Comparison of ENCODE assay signal across 8 cellular contexts in the genomic region with DNA sequence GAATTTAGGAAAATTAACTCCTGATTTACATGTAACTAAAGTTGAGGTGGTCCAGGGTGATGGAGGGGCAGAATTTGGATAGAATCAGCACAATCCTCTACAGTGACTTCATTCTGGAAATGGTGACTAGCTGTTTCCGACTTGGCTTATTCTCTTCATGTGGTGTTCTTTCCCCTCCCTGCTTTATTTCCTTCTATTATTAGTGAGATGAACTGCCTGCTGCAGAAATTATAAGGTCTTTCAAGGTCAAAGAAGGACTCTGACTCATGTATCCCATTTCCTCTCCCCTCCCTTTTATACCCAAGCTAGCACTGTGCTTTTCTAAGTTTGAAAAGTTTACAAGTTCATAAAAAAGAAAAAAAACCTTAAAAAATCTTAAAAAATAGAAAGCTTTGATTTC. TPM values are rescaled to one million over a fixed set of nuclear protein-coding genes. Genes with fewer than 3 reads are reported as not detected.
DNase-seq lines count a peak whose midpoint lies in the region; ATAC-seq and TF ChIP-seq lines count a peak whose summit lies in the region.
"Had no signal": no experiment of that assay in that cellular context is flagged by ENCODE, and none has a peak within 500 bp of the region (broad histone marks: within the 10 kb centered on the region; RNA-seq: fewer than 3 reads in every experiment).

No MANE protein-coding gene starts in this region.

- H3K4me1 ChIP-seq in IMR-90 (ENCODE audit: control insufficient read depth, insufficient read depth, low read length) (peaks cover 6% of the 10 kb centered on the region), right cardiac atrium (ENCODE audit: control insufficient read depth, insufficient read depth, low read length) (peaks cover 4% of the 10 kb centered on the region), stomach (peaks cover 0 to 16% (median 0%) of the 10 kb centered on the region in 4 donors)

- DNase-seq in IMR-90 (peak; percentile 60), amniotic epithelial cell (ENCODE audit: low read depth) (peak; percentile 61), right cardiac atrium (no peak), stomach (no peak), T-helper 9 cell (no peak)
- DNase-seq: SW 1271 had no signal

- TF ChIP-seq EP300 in stomach (IDR thresholded peaks at IDR 0.05): no peak

- H3K79me1 ChIP-seq in IMR-90 (ENCODE audit: low read depth in 1 of 2, low read length in 2 of 2): no peaks in the 10 kb centered on the region

- H2BK5ac ChIP-seq in IMR-90 (ENCODE audit: low read depth, low read length, poor library complexity, severe bottlenecking): no peak overlapping the region

- H3K27me3 ChIP-seq in IMR-90 (ENCODE audit: control insufficient read depth, insufficient read depth, low read length) (no peaks in the 10 kb centered on the region), right cardiac atrium (ENCODE audit: control insufficient read depth, insufficient read depth) (no peaks in the 10 kb centered on the region), stomach (no peaks in the 10 kb centered on the region)

- H3K9me3 ChIP-seq in IMR-90 (ENCODE audit: control insufficient read depth, insufficient read depth, low read length) (no peaks in the 10 kb centered on the region), right cardiac atrium (ENCODE audit: control insufficient read depth, low read length) (no peaks in the 10 kb centered on the region), stomach (no peaks in the 10 kb centered on the region)

- H3K14ac ChIP-seq in IMR-90 (replicated peaks; ENCODE audit: low read depth, low read length): 0 out of 2 replicates have a peak overlapping the region, but pooled peaks have one; percentile 31

- in situ Hi-C loops in IMR-90 (cut with MboI; ENCODE audit: low sequenced_read_pairs): no loop called here

- H2AK9ac ChIP-seq in IMR-90 (replicated peaks; ENCODE audit: low read depth, low read length, poor library complexity): no peak overlapping the region

- H4K8ac ChIP-seq in IMR-90 (ENCODE audit: low read depth in 2 of 2, low read length in 2 of 2): peak overlapping the region in 1 of 2 experiments; percentile 44; a peak in 1 of 4 replicates

- H3K36me3 ChIP-seq in IMR-90 (ENCODE audit: control insufficient read depth, insufficient read depth, low read length): no peaks in the 10 kb centered on the region
- no peaks in the 10 kb centered on the region for H3K36me3 ChIP-seq in stomach

- CTCF ChIA-PET in IMR-90 (lab: Yijun Ruan, JAX): interaction anchor here (0.6 to 1.4 kb wide), 6 partner anchors 10 to 316 kb away, joined by 3 to 7 read pairs (median 3); a partner anchor contains a TSS

- H3K4me3 ChIP-seq in IMR-90 (ENCODE audit: insufficient read depth, low read depth, low read length) (no peak overlapping the region), right cardiac atrium (ENCODE audit: low read length) (no peak overlapping the region), stomach (no peak overlapping the region)

- peak overlapping the region; percentile 11; the same call in 1 of the 2 replicates for H3K23ac ChIP-seq in IMR-90 (ENCODE audit: low read depth, low read length)

- dilution Hi-C loops in IMR-90 (cut with HindIII; ENCODE audit: low sequenced_read_pairs, unreplicated experiment): no loop called here

- no peak overlapping the region for H3K9ac ChIP-seq in IMR-90 (ENCODE audit: low read depth, low read length)

- intact Hi-C loops in IMR-90 (cut with micrococcal nuclease): no loop called here
- intact Hi-C loops in right cardiac atrium (cut with DNase I): no loop called here
- intact Hi-C loops in stomach (cut with DNase I; ENCODE audit: low total_unique reads): no loop called here

- POLR2A ChIA-PET in IMR-90 (lab: Charles Lee; ENCODE audit: unreplicated experiment): interaction anchor here (0.7 kb wide), 1 partner anchor 88 kb away, joined by 4 read pairs; no protein-coding TSS in a partner anchor

- H2BK120ac ChIP-seq in IMR-90 (ENCODE audit: low read depth, low read length): peak overlapping the region; percentile 48

- H3K4me2 ChIP-seq in IMR-90 (ENCODE audit: low read depth, low read length): no peak overlapping the region

- H2AFZ ChIP-seq in IMR-90 (replicated peaks; ENCODE audit: low read length, poor library complexity): peak overlapping the region; percentile 77

- H3K27ac ChIP-seq in IMR-90 (ENCODE audit: insufficient read depth, low read length): no peak overlapping the region
- H3K27ac ChIP-seq in right cardiac atrium (ENCODE audit: low read length): no peak overlapping the region
- H3K27ac ChIP-seq in stomach: peak overlapping the region in 4 of 5 donors; percentile 31 to 56 (median 52)

- H3K18ac ChIP-seq in IMR-90 (ENCODE audit: low read depth, low read length): no peak overlapping the region

- H3K9me1 ChIP-seq in IMR-90 (ENCODE audit: insufficient read depth, low read length): no peaks in the 10 kb centered on the region; the same call in 1 of the 2 replicates

- H2AK5ac ChIP-seq in IMR-90 (ENCODE audit: low read depth, low read length): no peak overlapping the region

- no peak overlapping the region for H2BK15ac ChIP-seq in IMR-90 (ENCODE audit: low read depth, low read length)

- no peak overlapping the region for H2BK20ac ChIP-seq in IMR-90 (ENCODE audit: low read depth, low read length)

- H3K4ac ChIP-seq in IMR-90 (ENCODE audit: low read depth, low read length): no peak overlapping the region

- no peak overlapping the region for H4K91ac ChIP-seq in IMR-90 (ENCODE audit: insufficient read depth, low read depth, low read length)

- TF ChIP-seq POLR2A in IMR-90 (IDR thresholded peaks at IDR 0.05; ENCODE audit: low read depth, low read length) (no peak), stomach (IDR thresholded peaks at IDR 0.05) (no peak)

- BruUV-seq in IMR-90 (replicated peaks; lab: Mats Ljungman, UMichigan): no TSS peak

- no peaks in the 10 kb centered on the region for H4K20me1 ChIP-seq in IMR-90 (ENCODE audit: insufficient read depth, low read length)

- ATAC-seq in IMR-90 (ENCODE audit: low read depth): peak; percentile 48
- ATAC-seq in right cardiac atrium: peak; percentile 91 to 94
- ATAC-seq in GM18498 (IDR thresholded peaks at IDR 0.05; ENCODE audit: unreplicated experiment): no peak
- no peak for ATAC-seq in GM21390 (IDR thresholded peaks at IDR 0.05; ENCODE audit: unreplicated experiment)

- H4K5ac ChIP-seq in IMR-90 (ENCODE audit: low read depth, low read length): no peak overlapping the region

- H3K56ac ChIP-seq in IMR-90 (ENCODE audit: extremely low read depth, insufficient read depth, low read length): no peak overlapping the region

- WGBS in IMR-90 (ENCODE audit: extremely low coverage in 2 of 2, insufficient read length in 1 of 2), 2 experiments: no CpG with 5 or more reads among the region's 1 CpG
- 30% methylated on average over 1 of the region's 1 CpG for WGBS in right cardiac atrium
- 45 to 61% (median 48%) methylated on average over 1 of the region's 1 CpG for WGBS in stomach, 5 donors

- no peak for TF ChIP-seq CTCF in IMR-90 (conservative IDR thresholded peaks at IDR 0.05; ENCODE audit: low read depth, low read length)
- no peak for TF ChIP-seq CTCF in stomach (IDR thresholded peaks at IDR 0.05)

- TF ChIP-seq RAD21 in IMR-90 (IDR thresholded peaks at IDR 0.05; ENCODE audit: low read length): no peak

TF ChIP-seq in IMR-90, 13 proteins besides CTCF, POLR2A, EP300 and RAD21:
- TF ChIP-seq MXI1 (IDR thresholded peaks at IDR 0.05; ENCODE audit: borderline replicate concordance, low read depth, low read length) (no peak), RFX5 (IDR thresholded peaks at IDR 0.05; ENCODE audit: low read depth, low read length) (no peak), MAFK (IDR thresholded peaks at IDR 0.05; ENCODE audit: low read depth, low read length) (peak; percentile 46; the same call in 1 of the 2 replicates), SMC3 (IDR thresholded peaks at IDR 0.05; ENCODE audit: low read depth, low read length) (no peak), FOS (IDR thresholded peaks at IDR 0.05; ENCODE audit: low read depth, low read length) (no peak), MAZ (IDR thresholded peaks at IDR 0.05; ENCODE audit: borderline replicate concordance, low read depth, low read length) (no peak), CHD1 (IDR thresholded peaks at IDR 0.05; ENCODE audit: low read depth, low read length) (no peak)
- TF ChIP-seq, protein P1, sequence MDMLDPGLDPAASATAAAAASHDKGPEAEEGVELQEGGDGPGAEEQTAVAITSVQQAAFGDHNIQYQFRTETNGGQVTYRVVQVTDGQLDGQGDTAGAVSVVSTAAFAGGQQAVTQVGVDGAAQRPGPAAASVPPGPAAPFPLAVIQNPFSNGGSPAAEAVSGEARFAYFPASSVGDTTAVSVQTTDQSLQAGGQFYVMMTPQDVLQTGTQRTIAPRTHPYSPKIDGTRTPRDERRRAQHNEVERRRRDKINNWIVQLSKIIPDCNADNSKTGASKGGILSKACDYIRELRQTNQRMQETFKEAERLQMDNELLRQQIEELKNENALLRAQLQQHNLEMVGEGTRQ (IDR thresholded peaks at IDR 0.05; ENCODE audit: low read depth, low read length): no peak
TF ChIP-seq in IMR-90: peak in this region for 1.

RNA-seq across cellular contexts. Expression of a gene that starts 12.2 kb away (rescaled TPM):
- total RNA-seq in IMR-90 (2012; rRNA removed) (65.8 and 70.3 TPM in 2 replicates), right cardiac atrium (10 to 100 TPM; 36.7 to 45.1 (median 41.9) TPM), stomach (100 to 1,000 TPM in 1 of 5 donors, 10 to 100 TPM in 3, 1 to 10 TPM in 1; 9.0 to 148 (median 20.4) TPM)
- polyA plus RNA-seq in IMR-90 (2012; rRNA removed) (85.2 and 97.5 TPM in 2 replicates), right cardiac atrium (44.7 TPM), stomach (10 to 100 TPM; 43.2 to 52.2 (median 49.4) TPM)
- polyA plus RNA-seq in IMR-90 (2012; cell fraction: cytosol; rRNA removed): 62.0 and 80.4 TPM in 2 replicates
- polyA plus RNA-seq in IMR-90 (2012; cell fraction: nucleus; rRNA removed; ENCODE audit: low replicate concordance): 19.4 and 28.9 TPM in 2 replicates

RNA-seq across cellular contexts. Expression of a gene that starts 39.8 kb away (rescaled TPM):
- total RNA-seq in IMR-90 (2012; rRNA removed) (1.4 and 1.7 TPM in 2 replicates), right cardiac atrium (10 to 100 TPM; 12.4 to 19.2 (median 14.9) TPM), stomach (10 to 100 TPM in 4 of 5 donors, 1 to 10 TPM in 1; 9.9 to 22.8 (median 17.4) TPM)
- polyA plus RNA-seq in IMR-90 (2012; rRNA removed) (3.3 and 3.8 TPM in 2 replicates), right cardiac atrium (6.4 TPM), stomach (1 to 10 TPM in 2 of 3 donors, under 1 TPM in 1; 0.76 to 2.6 (median 1.6) TPM)
- 2.0 and 3.8 TPM in 2 replicates for polyA plus RNA-seq in IMR-90 (2012; cell fraction: cytosol; rRNA removed)
- 6.7 and 13.0 TPM in 2 replicates for polyA plus RNA-seq in IMR-90 (2012; cell fraction: nucleus; rRNA removed; ENCODE audit: low replicate concordance)

Comparison
In these comparisons a context has a peak if more than half of its experiments do, and no peak if none do; other contexts are left out.
1. ATAC-seq: peak in IMR-90 (single experiment) and right cardiac atrium (2 of 2); none in GM18498 (single experiment) and GM21390 (single experiment).
2. DNase-seq: peak in IMR-90 (single experiment) and amniotic epithelial cell (single experiment); none in right cardiac atrium (0 of 3), stomach (single experiment) and T-helper 9 cell (single experiment).
3. H3K27ac ChIP-seq: peak in stomach (4 of 5); none in IMR-90 (single experiment) and right cardiac atrium (single experiment).